9 cellular contexts compared by ENCODE assay signal in the genomic region with DNA sequence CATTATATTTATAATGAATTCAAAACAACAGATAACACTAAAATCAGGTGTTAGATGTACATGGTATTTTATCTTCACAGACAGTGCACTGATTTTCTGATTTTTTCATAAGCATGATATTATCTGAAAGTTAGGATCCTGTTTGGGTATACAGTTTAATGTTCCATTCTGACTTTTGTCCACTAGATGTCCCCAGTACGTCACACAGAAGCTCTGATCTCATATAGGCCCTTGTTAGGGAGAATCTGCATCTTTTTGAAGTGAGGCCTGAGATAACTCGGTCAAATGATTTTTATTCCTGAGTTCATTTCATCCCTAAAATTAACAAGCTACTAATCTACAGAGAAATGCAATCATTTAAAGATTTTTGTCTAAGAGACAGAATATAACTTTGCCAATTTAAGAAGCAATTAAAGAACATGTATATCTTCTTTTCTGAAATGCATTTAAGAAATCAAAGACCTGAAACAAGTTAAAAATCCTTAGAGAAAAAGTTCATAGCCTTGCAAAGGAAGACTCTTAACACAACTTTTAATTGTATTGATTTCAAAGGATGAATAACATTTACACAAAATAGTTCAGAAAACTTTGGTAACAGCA.
DNase-seq lines count a peak whose midpoint lies in the region; ATAC-seq and TF ChIP-seq lines count a peak whose summit lies in the region.
"Had no signal": no experiment of that assay in that cellular context is flagged by ENCODE, and none has a peak within 500 bp of the region (broad histone marks: within the 10 kb centered on the region; RNA-seq: fewer than 3 reads in every experiment).

No MANE protein-coding gene starts in this region.

- TF ChIP-seq CTCF in DOHH2 (IDR thresholded peaks at IDR 0.05; ENCODE audit: low read depth, low read length, poor library complexity, severe bottlenecking) (peak; percentile 94), astrocyte of the spinal cord (IDR thresholded peaks at IDR 0.05; ENCODE audit: low read depth, low read length) (peak; percentile 82)

- H3K4me1 Mint-ChIP-seq in stimulated activated naive B cell treated with anti-CD40 and anti-IgM and Interleukin-4, amounts not matched to agents 10 μg/mL and 1 μg/mL and 100 μg/mL, for 72 hours, result peaks cover 12 to 22% of the 10 kb centered on the region in 2 donors

- H3K27ac Mint-ChIP-seq in stimulated activated naive B cell treated with anti-CD40 and anti-IgM and Interleukin-4, amounts not matched to agents 10 μg/mL and 1 μg/mL and 100 μg/mL, for 72 hours, result no peak overlapping the region
- H3K27ac Mint-ChIP-seq: dendritic cell treated with granulocyte-macrophage colony-stimulating factor and Interleukin-4, amounts not matched to agents 40 ng/mL and 50 ng/mL, for 4 days had no signal

- H4K20me1 ChIP-seq in DOHH2 (ENCODE audit: control insufficient read depth, insufficient read depth, low read depth, low read length), result no peaks in the 10 kb centered on the region

- no peak overlapping the region for H3K4me3 Mint-ChIP-seq in stimulated activated naive B cell treated with anti-CD40 and anti-IgM and Interleukin-4, amounts not matched to agents 10 μg/mL and 1 μg/mL and 100 μg/mL, for 72 hours
- H3K4me3 Mint-ChIP-seq: dendritic cell treated with granulocyte-macrophage colony-stimulating factor and Interleukin-4, amounts not matched to agents 40 ng/mL and 50 ng/mL, for 4 days had no signal

- peaks cover 0 to 6% of the 10 kb centered on the region in 2 donors for H3K27me3 Mint-ChIP-seq in stimulated activated naive B cell treated with anti-CD40 and anti-IgM and Interleukin-4, amounts not matched to agents 10 μg/mL and 1 μg/mL and 100 μg/mL, for 72 hours

- peak; percentile 47 to 50 for DNase-seq in NCI-H446 (lab: John Stamatoyannopoulos, UW)
- DNase-seq in astrocyte of the spinal cord (ENCODE audit: low read depth, low spot score), result peak; percentile 81
- peak; percentile 12 for DNase-seq in iPS DF 19.7 (ENCODE audit: low read depth, low spot score)
- no peak for DNase-seq in stimulated activated naive B cell treated with anti-CD40 and anti-IgM and Interleukin-4, amounts not matched to agents 10 μg/mL and 1 μg/mL and 100 μg/mL, for 72 hours
- no peak for DNase-seq in activated CD8-positive, alpha-beta memory T cell treated with anti-CD3 and anti-CD28 coated beads for 24 hours

- no peaks in the 10 kb centered on the region for H3K36me3 ChIP-seq in DOHH2 (ENCODE audit: control insufficient read depth, low read length)

- H3K4me3 ChIP-seq in DOHH2 (ENCODE audit: low read length) (no peak overlapping the region), astrocyte of the spinal cord (ENCODE audit: low read depth, low read length) (no peak overlapping the region)

- no peak overlapping the region for H3K27ac ChIP-seq in DOHH2 (ENCODE audit: low read depth, low read length)

- no peaks in the 10 kb centered on the region for H3F3A ChIP-seq in DOHH2 (ENCODE audit: control insufficient read depth, insufficient read depth)

- in situ Hi-C loops in astrocyte of the spinal cord (cut with HindIII; ENCODE audit: low sequenced_read_pairs), result no loop called here

- no peaks in the 10 kb centered on the region for H3K9me2 ChIP-seq in DOHH2 (replicated peaks; ENCODE audit: control insufficient read depth, low read length)

- no peaks in the 10 kb centered on the region for H3K9me3 Mint-ChIP-seq in stimulated activated naive B cell treated with anti-CD40 and anti-IgM and Interleukin-4, amounts not matched to agents 10 μg/mL and 1 μg/mL and 100 μg/mL, for 72 hours
- H3K9me3 Mint-ChIP-seq: dendritic cell treated with granulocyte-macrophage colony-stimulating factor and Interleukin-4, amounts not matched to agents 40 ng/mL and 50 ng/mL, for 4 days had no signal

- no peaks in the 10 kb centered on the region for H3K79me2 ChIP-seq in DOHH2 (ENCODE audit: control insufficient read depth, low read length)

- no peaks in the 10 kb centered on the region for H3K36me3 Mint-ChIP-seq in stimulated activated naive B cell treated with anti-CD40 and anti-IgM and Interleukin-4, amounts not matched to agents 10 μg/mL and 1 μg/mL and 100 μg/mL, for 72 hours

- H3K4me1 ChIP-seq in DOHH2 (ENCODE audit: control insufficient read depth, low read length), result peaks cover 14% of the 10 kb centered on the region

- no peaks in the 10 kb centered on the region for H3K9me3 ChIP-seq in DOHH2 (ENCODE audit: control insufficient read depth, insufficient read depth, low read length)

- no peak overlapping the region for H3K4me2 ChIP-seq in DOHH2 (ENCODE audit: low read length)

- ATAC-seq in GM19351 (IDR thresholded peaks at IDR 0.05; ENCODE audit: unreplicated experiment) (peak; percentile 93), HG03159 (IDR thresholded peaks at IDR 0.05; ENCODE audit: unreplicated experiment) (peak; percentile 93)
- peak; percentile 82 to 96 for ATAC-seq in stimulated activated naive B cell treated with anti-CD40 and anti-IgM and Interleukin-4, amounts not matched to agents 10 μg/mL and 1 μg/mL and 100 μg/mL, for 72 hours (replicated peaks)

- peaks cover 6% of the 10 kb centered on the region; the same call in 1 of the 2 replicates for H3K27me3 ChIP-seq in DOHH2 (ENCODE audit: control insufficient read depth, low read length)

Comparison
In these comparisons a context has a peak if more than half of its experiments do, and no peak if none do; other contexts are left out.
1. DNase-seq: peak in NCI-H446 (2 of 2), astrocyte of the spinal cord (single experiment) and iPS DF 19.7 (single experiment); none in stimulated activated naive B cell treated with anti-CD40 and anti-IgM and Interleukin-4, amounts not matched to agents 10 μg/mL and 1 μg/mL and 100 μg/mL, for 72 hours (single experiment) and activated CD8-positive, alpha-beta memory T cell treated with anti-CD3 and anti-CD28 coated beads for 24 hours (single experiment).
2. Peak in every context shown above with its lines, with median percentiles within 50 percentile points of each other: ATAC-seq.